ENCODE assay signal across 13 cellular contexts in the genomic region with DNA sequence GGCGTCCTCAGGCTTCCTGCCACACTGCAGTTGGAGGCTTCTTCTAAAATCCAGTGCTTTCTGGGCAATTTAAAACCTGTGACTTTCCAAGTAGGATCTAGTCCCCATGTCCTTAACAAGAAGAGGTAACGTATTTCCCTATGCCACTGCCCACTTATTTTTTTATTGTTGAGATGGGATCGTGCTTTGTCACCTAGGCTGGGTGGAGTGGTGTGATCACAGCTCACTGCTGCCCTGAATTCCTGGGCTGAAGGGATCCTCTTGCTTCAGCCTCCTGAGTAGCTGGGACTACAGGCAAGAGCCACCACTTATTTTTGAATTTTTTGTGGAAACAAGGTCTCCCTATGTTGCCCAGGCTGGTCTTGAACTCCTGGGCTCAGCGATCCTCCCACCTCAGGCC. TPM values are rescaled to one million over a fixed set of nuclear protein-coding genes. Genes with fewer than 3 reads are reported as not detected.
A peak's percentile ranks its signal among the peaks of the same experiment; 100 is the strongest.
DNase-seq lines count a peak whose midpoint lies in the region; ATAC-seq, FAIRE-seq and TF ChIP-seq lines count a peak whose summit lies in the region.
"Had no signal": no experiment of that assay in that cellular context is flagged by ENCODE, and none has a peak within 500 bp of the region (broad histone marks: within the 10 kb centered on the region; RNA-seq: fewer than 3 reads in every experiment).

No MANE protein-coding gene starts in this region.

- peak overlapping the region; percentile 90 for H3K27ac Mint-ChIP-seq in HFFc6

- peaks cover 71% of the 10 kb centered on the region for H3K4me1 Mint-ChIP-seq in HFFc6 (ENCODE audit: low read depth)

- H3K9me3 ChIP-seq in ascending aorta, result no peaks in the 10 kb centered on the region
- no peaks in the 10 kb centered on the region for H3K9me3 ChIP-seq in right lobe of liver

- WGBS in right lobe of liver (ENCODE audit: insufficient coverage, low coverage, low lambda C conversion rate, missing lambda C conversion rate), result 90% methylated on average over 2 of the region's 4 CpGs

- H3K36me3 ChIP-seq in ascending aorta, result peaks cover 6 to 21% of the 10 kb centered on the region in 2 donors
- H3K36me3 ChIP-seq in right lobe of liver, result peaks cover 0 to 14% (median 0%) of the 10 kb centered on the region in 4 donors

- no peaks in the 10 kb centered on the region for H3K9me3 Mint-ChIP-seq in HFFc6

- peaks cover 26 to 61% of the 10 kb centered on the region in 2 donors for H3K4me1 ChIP-seq in ascending aorta
- H3K4me1 ChIP-seq in right lobe of liver, result peaks cover 0 to 61% (median 11%) of the 10 kb centered on the region in 4 donors

- TF ChIP-seq POLR2A in right lobe of liver (IDR thresholded peaks at IDR 0.05), result no peak

- H3K27me3 Mint-ChIP-seq in HFFc6 (ENCODE audit: insufficient read depth), result no peaks in the 10 kb centered on the region

- peak overlapping the region; percentile 47 for H3K4me3 Mint-ChIP-seq in HFFc6

- TF ChIP-seq CTCF in HFFc6 (IDR thresholded peaks at IDR 0.05) (no peak), ascending aorta (IDR thresholded peaks at IDR 0.05) (no peak), right lobe of liver (IDR thresholded peaks at IDR 0.05) (no peak)

- ATAC-seq in right lobe of liver, result no peak
- ATAC-seq: activated CD4-positive, CD25-positive, alpha-beta regulatory T cell treated with anti-CD3 and anti-CD28 coated beads, Interleukin-2, amount 50 U/mL, for 24 hours had no signal

- no peak for FAIRE-seq in GM19239 (lab: Jason Lieb, UNC)

- peaks cover 29% of the 10 kb centered on the region for H3K36me3 Mint-ChIP-seq in HFFc6 (ENCODE audit: low read depth)

- H3K4me3 ChIP-seq in ascending aorta, result no peak overlapping the region
- no peak overlapping the region for H3K4me3 ChIP-seq in right lobe of liver
- H3K4me3 ChIP-seq: lung had no signal

- intact Hi-C loops in ascending aorta (cut with DNase I) (no loop called here), right lobe of liver (cut with DNase I) (no loop called here)

- H3K27me3 ChIP-seq in ascending aorta, result no peaks in the 10 kb centered on the region
- H3K27me3 ChIP-seq in right lobe of liver, result no peaks in the 10 kb centered on the region

- H3K27ac ChIP-seq in ascending aorta, result peak overlapping the region; percentile 70 to 82
- peak overlapping the region in 2 of 3 donors; percentile 47 to 52 for H3K27ac ChIP-seq in right lobe of liver
- peak overlapping the region; percentile 30 for H3K27ac ChIP-seq in substantia nigra (ENCODE audit: low read depth, low read length, poor library complexity, severe bottlenecking)

- DNase-seq in HFFc6 (no peak), ascending aorta (ENCODE audit: low spot score in 2 of 2) (no peak), right lobe of liver (no peak), substantia nigra (lab: John Stamatoyannopoulos, UW) (no peak), GDM1 (lab: John Stamatoyannopoulos, UW) (no peak), RKO (ENCODE audit: low spot score) (no peak), kidney glomerular epithelial cell (lab: John Stamatoyannopoulos, UW) (no peak), GM19239 (ENCODE audit: insufficient read length, low spot score) (no peak)
- DNase-seq: EL; NCI-H146; stimulated activated naive CD4-positive, alpha-beta T cell treated with Interleukin-2 at 50 U/mL for 16 hours had no signal

RNA-seq across cellular contexts. Expression of a gene that starts 10.0 kb away (rescaled TPM):
- total RNA-seq in HFFc6 (2021; fragmentation: NEBNext Ultra II Directional; extraction: Animal tissue kit (Norgen Biotek cat#: 25700)), result 100 to 1,000 TPM; 311 to 400 (median 359) TPM
- 96.3 TPM for total RNA-seq in ascending aorta
- 100 to 1,000 TPM in 1 of 6 experiments, 10 to 100 TPM in 5; 72.6 to 154 (median 89.7) TPM for total RNA-seq in right lobe of liver

RNA-seq across cellular contexts. Expression of a gene that starts 35.6 kb away (rescaled TPM):
- 10 to 100 TPM; 13.6 to 24.8 (median 15.5) TPM for total RNA-seq in HFFc6 (2021; fragmentation: NEBNext Ultra II Directional; extraction: Animal tissue kit (Norgen Biotek cat#: 25700))
- total RNA-seq in ascending aorta (13.0 TPM), right lobe of liver (1 to 10 TPM; 3.5 to 9.5 (median 5.5) TPM)
